Comparison of ENCODE assay signal across 1 cellular context in the genomic region with DNA sequence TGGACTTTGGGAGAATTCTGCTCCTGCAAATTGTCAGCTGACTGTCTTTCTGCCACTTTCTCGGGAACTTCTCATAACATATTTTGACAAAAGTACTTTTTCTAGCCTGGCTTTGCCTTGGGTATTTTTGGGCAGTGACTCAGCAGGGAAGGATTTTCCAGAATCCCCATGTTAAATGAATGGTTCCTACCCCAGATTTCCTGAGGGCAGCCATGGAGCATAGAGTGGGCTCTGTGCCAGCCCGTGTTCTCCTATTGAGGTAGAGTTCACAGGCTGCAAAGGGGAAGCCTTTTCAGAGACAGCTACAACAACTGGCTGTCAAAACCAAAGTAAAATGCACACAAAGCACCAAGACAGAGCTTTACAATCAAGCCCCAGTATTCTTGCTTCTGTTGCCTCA.
TF ChIP-seq lines count a peak whose summit lies in the region.

No MANE protein-coding gene starts in this region.

TF ChIP-seq in GM23338, 12 proteins besides CTCF, POLR2A, EP300 and RAD21 (continued from another document):
- TF ChIP-seq, protein P1, sequence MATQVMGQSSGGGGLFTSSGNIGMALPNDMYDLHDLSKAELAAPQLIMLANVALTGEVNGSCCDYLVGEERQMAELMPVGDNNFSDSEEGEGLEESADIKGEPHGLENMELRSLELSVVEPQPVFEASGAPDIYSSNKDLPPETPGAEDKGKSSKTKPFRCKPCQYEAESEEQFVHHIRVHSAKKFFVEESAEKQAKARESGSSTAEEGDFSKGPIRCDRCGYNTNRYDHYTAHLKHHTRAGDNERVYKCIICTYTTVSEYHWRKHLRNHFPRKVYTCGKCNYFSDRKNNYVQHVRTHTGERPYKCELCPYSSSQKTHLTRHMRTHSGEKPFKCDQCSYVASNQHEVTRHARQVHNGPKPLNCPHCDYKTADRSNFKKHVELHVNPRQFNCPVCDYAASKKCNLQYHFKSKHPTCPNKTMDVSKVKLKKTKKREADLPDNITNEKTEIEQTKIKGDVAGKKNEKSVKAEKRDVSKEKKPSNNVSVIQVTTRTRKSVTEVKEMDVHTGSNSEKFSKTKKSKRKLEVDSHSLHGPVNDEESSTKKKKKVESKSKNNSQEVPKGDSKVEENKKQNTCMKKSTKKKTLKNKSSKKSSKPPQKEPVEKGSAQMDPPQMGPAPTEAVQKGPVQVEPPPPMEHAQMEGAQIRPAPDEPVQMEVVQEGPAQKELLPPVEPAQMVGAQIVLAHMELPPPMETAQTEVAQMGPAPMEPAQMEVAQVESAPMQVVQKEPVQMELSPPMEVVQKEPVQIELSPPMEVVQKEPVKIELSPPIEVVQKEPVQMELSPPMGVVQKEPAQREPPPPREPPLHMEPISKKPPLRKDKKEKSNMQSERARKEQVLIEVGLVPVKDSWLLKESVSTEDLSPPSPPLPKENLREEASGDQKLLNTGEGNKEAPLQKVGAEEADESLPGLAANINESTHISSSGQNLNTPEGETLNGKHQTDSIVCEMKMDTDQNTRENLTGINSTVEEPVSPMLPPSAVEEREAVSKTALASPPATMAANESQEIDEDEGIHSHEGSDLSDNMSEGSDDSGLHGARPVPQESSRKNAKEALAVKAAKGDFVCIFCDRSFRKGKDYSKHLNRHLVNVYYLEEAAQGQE (IDR thresholded peaks at IDR 0.05; ENCODE audit: unreplicated experiment): no peak
- TF ChIP-seq ZNF462 (CRISPR knock-in tag; IDR thresholded peaks at IDR 0.05): no peak
- TF ChIP-seq CREB1 (CRISPR knock-in tag; IDR thresholded peaks at IDR 0.05; ENCODE audit: low read depth): no peak
- no peak for TF ChIP-seq STAT1 (IDR thresholded peaks at IDR 0.05; ENCODE audit: unreplicated experiment)
- no peak for TF ChIP-seq POLR2AphosphoS5 (IDR thresholded peaks at IDR 0.05; ENCODE audit: low read depth)
- no peak for TF ChIP-seq JUNB (IDR thresholded peaks at IDR 0.05; ENCODE audit: unreplicated experiment)
- TF ChIP-seq ZNF114 (CRISPR knock-in tag; IDR thresholded peaks at IDR 0.05): no peak
